ENCODE assay signal across 19 cellular contexts in the genomic region with DNA sequence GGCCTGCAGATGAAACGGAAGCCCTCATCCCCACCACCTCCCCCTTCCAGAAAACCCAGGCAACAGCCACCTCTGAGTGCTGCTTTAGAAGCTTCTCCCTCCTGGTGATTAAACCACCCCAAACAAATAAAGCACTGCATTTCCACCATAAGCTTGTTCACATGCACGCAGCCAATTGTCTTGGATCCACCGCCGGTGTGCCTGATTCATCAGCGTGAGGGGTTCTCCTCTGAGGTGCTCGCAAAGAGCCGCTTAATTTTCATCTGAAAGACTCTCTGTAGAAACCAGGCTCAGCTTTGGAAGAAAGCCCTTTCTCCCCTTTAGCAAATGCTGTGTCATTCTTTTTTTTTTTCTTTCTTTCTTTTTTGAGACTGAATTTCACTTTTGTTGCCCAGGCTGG.
DNase-seq lines count a peak whose midpoint lies in the region; ATAC-seq and TF ChIP-seq lines count a peak whose summit lies in the region.
"Had no signal": no experiment of that assay in that cellular context is flagged by ENCODE, and none has a peak within 500 bp of the region (broad histone marks: within the 10 kb centered on the region; RNA-seq: fewer than 3 reads in every experiment).

No MANE protein-coding gene starts in this region.

- no TSS peak for BruUV-seq in PC-9 (replicated peaks; lab: Mats Ljungman, UMichigan)

- H3K9me3 Mint-ChIP-seq in brain = peaks cover 0 to 8% (median 0%) of the 10 kb centered on the region in 5 experiments
- H3K9me3 Mint-ChIP-seq in stimulated activated effector memory CD8-positive, alpha-beta T cell treated with anti-CD3 and anti-CD28 coated beads, Interleukin-12 subunit alpha, Interleukin-12 subunit beta, amount 100 ng/mL, for 72 hours = no peaks in the 10 kb centered on the region

- H3K27ac ChIP-seq in HUES48 (ENCODE audit: low read depth, low read length) (peak overlapping the region; percentile 62), PC-9 (no peak overlapping the region)
- H3K27ac ChIP-seq: Peyer's patch had no signal

- DNase-seq in Ammon's horn (ENCODE audit: low spot score) (peak; percentile 15), iPS-NIHi7 (ENCODE audit: extremely low spot score) (peak; percentile 47), NCI-H2081 (lab: John Stamatoyannopoulos, UW) (no peak), cortex of kidney (lab: John Stamatoyannopoulos, UW) (no peak), PC-9 (no peak)
- no peak for DNase-seq in stimulated activated effector memory CD8-positive, alpha-beta T cell treated with anti-CD3 and anti-CD28 coated beads, Interleukin-12 subunit alpha, Interleukin-12 subunit beta, amount 100 ng/mL, for 72 hours (ENCODE audit: low spot score in 2 of 2)
- DNase-seq: BE2C, EL, Kasumi-1, MG63, NCI-H1417, NCI-H1694 treated with DMSO at 0.1 percent for 48 hours, NCI-H2107, NCI-H69, Peyer's patch had no signal

- ATAC-seq in stimulated activated effector memory CD8-positive, alpha-beta T cell treated with anti-CD3 and anti-CD28 coated beads, Interleukin-12 subunit alpha, Interleukin-12 subunit beta, amount 100 ng/mL, for 72 hours = no peak
- ATAC-seq: SK-N-SH treated with all-trans-retinoic acid at 6 μM for 48 hours had no signal

- H3F3A ChIP-seq in PC-9 (ENCODE audit: insufficient read depth, low read depth) = no peaks in the 10 kb centered on the region

- 0 out of 2 replicates have a peak overlapping the region, but pooled peaks have one; percentile 32 for H3K9ac ChIP-seq in HUES48 (ENCODE audit: low read depth, low read length)

- H3K36me3 ChIP-seq in HUES48 (ENCODE audit: control insufficient read depth, insufficient read depth, low read length) (no peaks in the 10 kb centered on the region), PC-9 (ENCODE audit: low read depth) (no peaks in the 10 kb centered on the region)
- H3K36me3 ChIP-seq: BE2C, HAP-1, MG63, Peyer's patch had no signal

- POLR2A ChIA-PET in PC-9 (lab: Charles Lee; ENCODE audit: unreplicated experiment) = no interaction called here

- no peak for TF ChIP-seq CTCF in brain (conservative IDR thresholded peaks at IDR 0.05)
- TF ChIP-seq CTCF in PC-9 (conservative IDR thresholded peaks at IDR 0.05) = no peak

- peak overlapping the region in 2 of 5 experiments; percentile 24 to 57 for H3K4me3 Mint-ChIP-seq in brain
- no peak overlapping the region for H3K4me3 Mint-ChIP-seq in stimulated activated effector memory CD8-positive, alpha-beta T cell treated with anti-CD3 and anti-CD28 coated beads, Interleukin-12 subunit alpha, Interleukin-12 subunit beta, amount 100 ng/mL, for 72 hours

- no peaks in the 10 kb centered on the region for H3K9me2 ChIP-seq in PC-9 (ENCODE audit: insufficient read depth)

- H3K4me1 ChIP-seq in HUES48 (ENCODE audit: control insufficient read depth, insufficient read depth, low read length) (peaks cover 8% of the 10 kb centered on the region), PC-9 (replicated peaks; ENCODE audit: insufficient read depth) (no peaks in the 10 kb centered on the region)
- H3K4me1 ChIP-seq: BE2C, HAP-1, Peyer's patch had no signal

- no peaks in the 10 kb centered on the region for H3K36me3 Mint-ChIP-seq in brain
- H3K36me3 Mint-ChIP-seq in stimulated activated effector memory CD8-positive, alpha-beta T cell treated with anti-CD3 and anti-CD28 coated beads, Interleukin-12 subunit alpha, Interleukin-12 subunit beta, amount 100 ng/mL, for 72 hours = no peaks in the 10 kb centered on the region

- intact Hi-C loops in PC-9 (cut with micrococcal nuclease; ENCODE audit: unreplicated experiment) = no loop called here

- peak overlapping the region in 3 of 5 experiments; percentile 50 to 90 (median 61) for H3K27ac Mint-ChIP-seq in brain
- H3K27ac Mint-ChIP-seq in stimulated activated effector memory CD8-positive, alpha-beta T cell treated with anti-CD3 and anti-CD28 coated beads, Interleukin-12 subunit alpha, Interleukin-12 subunit beta, amount 100 ng/mL, for 72 hours = no peak overlapping the region

- H3K27me3 ChIP-seq in HUES48 (ENCODE audit: control insufficient read depth, insufficient read depth, low read length) = no peaks in the 10 kb centered on the region
- H3K27me3 ChIP-seq in PC-9 (ENCODE audit: insufficient read depth, low read depth) = peaks cover 21% of the 10 kb centered on the region; the same call in 1 of the 2 replicates
- H3K27me3 ChIP-seq: BE2C, MG63, Peyer's patch had no signal

- H2AFZ ChIP-seq in PC-9 = no peak overlapping the region

- H3K4me3 ChIP-seq in HUES48 (ENCODE audit: low read depth, low read length) (no peak overlapping the region), PC-9 (no peak overlapping the region)
- H3K4me3 ChIP-seq: HAP-1, MG63, Peyer's patch had no signal

- H3K4me1 Mint-ChIP-seq in brain = peaks cover 29% of the 10 kb centered on the region
- no peaks in the 10 kb centered on the region for H3K4me1 Mint-ChIP-seq in stimulated activated effector memory CD8-positive, alpha-beta T cell treated with anti-CD3 and anti-CD28 coated beads, Interleukin-12 subunit alpha, Interleukin-12 subunit beta, amount 100 ng/mL, for 72 hours

- CTCF ChIA-PET in PC-9 (lab: Charles Lee) = no interaction called here

- no peaks in the 10 kb centered on the region for H3K79me2 ChIP-seq in PC-9 (ENCODE audit: low read depth)

- H3K9me3 ChIP-seq in HUES48 (ENCODE audit: control insufficient read depth, insufficient read depth, low read length) (no peaks in the 10 kb centered on the region), PC-9 (ENCODE audit: insufficient read depth, low read depth) (no peaks in the 10 kb centered on the region)
- H3K9me3 ChIP-seq: BE2C, HAP-1, MG63, Peyer's patch had no signal

- H3K27me3 Mint-ChIP-seq in brain = peaks cover 5% of the 10 kb centered on the region

- no peak overlapping the region for H3K4me2 ChIP-seq in PC-9

- H4K20me1 ChIP-seq in PC-9 (ENCODE audit: insufficient read depth) = no peaks in the 10 kb centered on the region

Comparison
In these comparisons a context has a peak if more than half of its experiments do, and no peak if none do; other contexts are left out.
1. DNase-seq: peak in Ammon's horn (single experiment) and iPS-NIHi7 (single experiment); none in stimulated activated effector memory CD8-positive, alpha-beta T cell treated with anti-CD3 and anti-CD28 coated beads, Interleukin-12 subunit alpha, Interleukin-12 subunit beta, amount 100 ng/mL, for 72 hours (0 of 2), NCI-H2081 (0 of 2), cortex of kidney (single experiment) and PC-9 (0 of 2).